Comparison of ENCODE assay signal across 21 cellular contexts in the genomic region with DNA sequence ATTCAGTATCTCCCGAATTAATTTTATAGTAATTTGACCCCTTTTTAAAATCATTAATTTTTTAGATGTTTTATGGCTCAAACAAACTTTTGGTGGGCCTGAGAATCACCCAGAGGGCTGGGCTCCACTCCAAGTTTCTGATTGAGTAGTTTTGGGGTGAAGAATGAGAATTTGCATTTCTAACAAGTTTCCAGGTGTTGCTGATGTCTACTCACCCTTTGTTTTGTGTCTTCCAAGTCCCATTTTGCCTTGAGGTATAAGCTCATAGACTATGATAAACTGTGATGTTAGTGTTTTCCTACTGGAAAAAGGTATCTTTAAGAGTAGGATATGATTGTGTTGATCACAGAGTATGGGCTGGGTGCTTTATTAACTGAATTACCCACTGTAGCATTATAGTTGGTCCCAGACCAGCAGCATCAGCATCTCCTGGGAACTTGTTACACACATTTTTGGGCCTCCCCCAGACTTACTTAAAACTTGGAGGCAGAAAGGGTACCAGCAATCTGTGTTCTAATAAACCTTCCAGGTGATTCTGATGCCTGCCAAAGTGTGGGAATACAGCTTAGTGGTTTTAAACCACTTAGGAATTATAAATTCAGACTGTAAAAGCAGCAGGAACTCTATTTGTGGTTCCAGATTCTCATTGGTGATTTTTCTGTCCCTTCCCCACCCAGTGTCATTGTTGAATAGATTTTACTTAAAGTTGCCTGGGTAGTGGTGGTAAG.
A peak's percentile ranks its signal among the peaks of the same experiment; 100 is the strongest.
DNase-seq lines count a peak whose midpoint lies in the region; ATAC-seq and TF ChIP-seq lines count a peak whose summit lies in the region.
"Had no signal": no experiment of that assay in that cellular context is flagged by ENCODE, and none has a peak within 500 bp of the region (broad histone marks: within the 10 kb centered on the region; RNA-seq: fewer than 3 reads in every experiment).

No MANE protein-coding gene starts in this region.

- ATAC-seq in GM18868 (IDR thresholded peaks at IDR 0.05; ENCODE audit: unreplicated experiment) (peak; percentile 63), GM21528 (IDR thresholded peaks at IDR 0.05; ENCODE audit: low FRiP score, unreplicated experiment) (peak; percentile 59), HG03064 (IDR thresholded peaks at IDR 0.05; ENCODE audit: low read depth, unreplicated experiment) (peak; percentile 62)
- ATAC-seq: activated T-helper 17 cell treated with anti-CD3 and anti-CD28 coated beads, Interleukin-2, amount 50 U/mL, for 72 hours; HepG2; stimulated activated effector memory CD8-positive, alpha-beta T cell treated with anti-CD3 and anti-CD28 coated beads, Interleukin-12 subunit alpha, Interleukin-12 subunit beta, amount 100 ng/mL, for 72 hours; upper lobe of right lung had no signal

- no peak overlapping the region for H3K9ac ChIP-seq in SK-N-MC (ENCODE audit: insufficient read length)

- no peak for TF ChIP-seq CTCF in coronary artery (IDR thresholded peaks at IDR 0.05)

- no peaks in the 10 kb centered on the region for H3K9me3 ChIP-seq in SK-N-MC (ENCODE audit: low read depth, low read length)
- H3K9me3 ChIP-seq: sigmoid colon, upper lobe of right lung had no signal

- DNase-seq in SK-N-MC (ENCODE audit: low read depth, low spot score) (no peak), germinal center (ENCODE audit: low spot score) (no peak), coronary artery (ENCODE audit: low spot score) (no peak), NCI-H2227 treated with DMSO at 0.1 percent for 48 hours (lab: John Stamatoyannopoulos, UW) (no peak), caudate nucleus (lab: John Stamatoyannopoulos, UW) (no peak)
- DNase-seq: activated CD4-positive, alpha-beta memory T cell treated with anti-CD3 and anti-CD28 coated beads, Interleukin-2, amount 10 ng/mL, durations not matched to agents 7 days and 5 days; aorta; C1 segment of cervical spinal cord; immature natural killer cell; mesenchymal stem cell; MV-4-11; sigmoid colon; stimulated activated CD4-positive, alpha-beta T cell treated with anti-CD3 and anti-CD28 coated beads, Interleukin-4, amount 100 ng/mL, for 4 hours; upper lobe of right lung had no signal

- H3K27ac ChIP-seq in SK-N-MC (peak overlapping the region; percentile 11; the same call in 1 of the 2 replicates), coronary artery (no peak overlapping the region), caudate nucleus (ENCODE audit: low read depth, low read length) (no peak overlapping the region)
- H3K27ac ChIP-seq: epithelial cell of prostate, sigmoid colon, upper lobe of right lung had no signal

- H3K4me3 ChIP-seq in SK-N-MC = no peak overlapping the region
- H3K4me3 ChIP-seq in coronary artery = no peak overlapping the region
- H3K4me3 ChIP-seq: sigmoid colon, upper lobe of right lung had no signal

- H3K36me3 ChIP-seq in SK-N-MC (ENCODE audit: insufficient read depth, low read length) = no peaks in the 10 kb centered on the region
- H3K36me3 ChIP-seq: sigmoid colon, upper lobe of right lung had no signal
